Comparison of ENCODE assay signal across 11 cellular contexts in genomic region chr7:37408885-37409248, GRCh38. TPM values are rescaled to one million over a fixed set of nuclear protein-coding genes. Genes with fewer than 3 reads are reported as not detected.
A peak's percentile ranks its signal among the peaks of the same experiment; 100 is the strongest.
DNase-seq lines count a peak whose midpoint lies in the region; ATAC-seq and TF ChIP-seq lines count a peak whose summit lies in the region.
"Had no signal": no experiment of that assay in that cellular context is flagged by ENCODE, and none has a peak within 500 bp of the region (broad histone marks: within the 10 kb centered on the region; RNA-seq: fewer than 3 reads in every experiment).

No MANE protein-coding gene starts in this region.

- 50% methylated on average over 5 of the region's 5 CpGs for WGBS in right cardiac atrium

- intact Hi-C loops in right cardiac atrium (cut with DNase I): no loop called here
- intact Hi-C loops in PC-3 (cut with micrococcal nuclease): no loop called here

- H3K9me2 ChIP-seq in PC-3 (replicated peaks; ENCODE audit: low read length): no peaks in the 10 kb centered on the region

- TF ChIP-seq CTCF in cardiac muscle cell (IDR thresholded peaks at IDR 0.05; ENCODE audit: low read depth, low read length) (no peak), brain microvascular endothelial cell (IDR thresholded peaks at IDR 0.05; ENCODE audit: low read depth, low read length, missing control alignments) (no peak), PC-3 (conservative IDR thresholded peaks at IDR 0.05; ENCODE audit: low read depth, low read length) (no peak)

- H3K36me3 ChIP-seq in cardiac muscle cell (no peaks in the 10 kb centered on the region), brain microvascular endothelial cell (replicated peaks) (no peaks in the 10 kb centered on the region), PC-3 (ENCODE audit: low read depth, low read length) (no peaks in the 10 kb centered on the region)

- DNase-seq in cardiac muscle cell (ENCODE audit: low read depth in 1 of 2, low spot score in 1 of 2) (no peak), right cardiac atrium (no peak), NCI-H128 (lab: John Stamatoyannopoulos, UW; ENCODE audit: unreplicated experiment) (no peak), brain microvascular endothelial cell (no peak), PC-3 (no peak)
- no peak for DNase-seq in activated naive CD8-positive, alpha-beta T cell treated with anti-CD3 and anti-CD28 coated beads, Interleukin-2, amount 10 ng/mL, durations not matched to agents 7 days and 5 days
- peak; percentile 5 for DNase-seq in stimulated activated naive CD4-positive, alpha-beta T cell treated with Interleukin-2 at 50 U/mL for 16 hours (lab: John Stamatoyannopoulos, UW)
- DNase-seq: kidney glomerular epithelial cell, NCI-H774 had no signal

- peaks cover 3% of the 10 kb centered on the region for H3K9me3 Mint-ChIP-seq in activated naive CD8-positive, alpha-beta T cell treated with anti-CD3 and anti-CD28 coated beads, Interleukin-2, amount 10 ng/mL, durations not matched to agents 7 days and 5 days

- H4K20me1 ChIP-seq in PC-3 (ENCODE audit: low read length): no peaks in the 10 kb centered on the region

- H3K27ac ChIP-seq in cardiac muscle cell (peak overlapping the region; percentile 65), right cardiac atrium (ENCODE audit: low read length) (no peak overlapping the region), brain microvascular endothelial cell (no peak overlapping the region), PC-3 (ENCODE audit: low read length) (no peak overlapping the region)

- H3K27me3 ChIP-seq in cardiac muscle cell: no peaks in the 10 kb centered on the region
- H3K27me3 ChIP-seq in right cardiac atrium (ENCODE audit: control insufficient read depth, insufficient read depth): no peaks in the 10 kb centered on the region
- H3K27me3 ChIP-seq in brain microvascular endothelial cell (replicated peaks): no peaks in the 10 kb centered on the region
- H3K27me3 ChIP-seq in PC-3 (ENCODE audit: low read length): no peaks in the 10 kb centered on the region

- H3K4me3 ChIP-seq in cardiac muscle cell (no peak overlapping the region), right cardiac atrium (ENCODE audit: low read length) (no peak overlapping the region), brain microvascular endothelial cell (ENCODE audit: low read depth, low read length) (no peak overlapping the region), PC-3 (ENCODE audit: low read length) (no peak overlapping the region)
- H3K4me3 ChIP-seq: K562 had no signal

- ATAC-seq in right cardiac atrium (no peak), HG03280 (IDR thresholded peaks at IDR 0.05; ENCODE audit: unreplicated experiment) (peak; percentile 70), PC-3 (no peak)
- ATAC-seq in activated naive CD8-positive, alpha-beta T cell treated with anti-CD3 and anti-CD28 coated beads, Interleukin-2, amount 10 ng/mL, durations not matched to agents 7 days and 5 days (ENCODE audit: low read depth): peak; percentile 61
- ATAC-seq: K562 had no signal

- H3K4me1 Mint-ChIP-seq in activated naive CD8-positive, alpha-beta T cell treated with anti-CD3 and anti-CD28 coated beads, Interleukin-2, amount 10 ng/mL, durations not matched to agents 7 days and 5 days: peaks cover 33% of the 10 kb centered on the region

- CTCF ChIA-PET in PC-3 (lab: Charles Lee): no interaction called here

- H3K4me3 Mint-ChIP-seq in activated naive CD8-positive, alpha-beta T cell treated with anti-CD3 and anti-CD28 coated beads, Interleukin-2, amount 10 ng/mL, durations not matched to agents 7 days and 5 days: peak overlapping the region; percentile 88

- H3K9me3 ChIP-seq in cardiac muscle cell (ENCODE audit: low read depth) (no peaks in the 10 kb centered on the region), right cardiac atrium (ENCODE audit: control insufficient read depth, low read length) (no peaks in the 10 kb centered on the region), PC-3 (ENCODE audit: low read length) (no peaks in the 10 kb centered on the region)

- H3K36me3 Mint-ChIP-seq in activated naive CD8-positive, alpha-beta T cell treated with anti-CD3 and anti-CD28 coated beads, Interleukin-2, amount 10 ng/mL, durations not matched to agents 7 days and 5 days: peaks cover 9% of the 10 kb centered on the region

- no peak overlapping the region for H2AFZ ChIP-seq in PC-3 (ENCODE audit: low read length)

- H3K79me2 ChIP-seq in PC-3 (ENCODE audit: low read length): no peaks in the 10 kb centered on the region

- peaks cover 23% of the 10 kb centered on the region for H3K4me1 ChIP-seq in cardiac muscle cell (ENCODE audit: low read depth)
- peaks cover 12% of the 10 kb centered on the region for H3K4me1 ChIP-seq in right cardiac atrium (ENCODE audit: control insufficient read depth, insufficient read depth, low read length)
- no peaks in the 10 kb centered on the region for H3K4me1 ChIP-seq in PC-3 (ENCODE audit: insufficient read depth, low read length)

- no peak overlapping the region for H3K9ac ChIP-seq in PC-3 (ENCODE audit: low read length)

- BruUV-seq in PC-3 (replicated peaks; lab: Mats Ljungman, UMichigan): no TSS peak

- peak overlapping the region; percentile 93 for H3K27ac Mint-ChIP-seq in activated naive CD8-positive, alpha-beta T cell treated with anti-CD3 and anti-CD28 coated beads, Interleukin-2, amount 10 ng/mL, durations not matched to agents 7 days and 5 days

- H3F3A ChIP-seq in PC-3 (ENCODE audit: low read length, unreplicated experiment): no peaks in the 10 kb centered on the region

- POLR2A ChIA-PET in activated naive CD8-positive, alpha-beta T cell treated with anti-CD3 and anti-CD28 coated beads, Interleukin-2, amount 10 ng/mL, durations not matched to agents 7 days and 5 days (lab: Charles Lee): interaction anchor here (2.0 to 3.8 kb wide), 2 partner anchors 39 to 56 kb away, joined by 5 to 15 read pairs; partner anchors contain the start of gene ELMO1
- POLR2A ChIA-PET in PC-3 (lab: Charles Lee; ENCODE audit: unreplicated experiment): no interaction called here

- no peaks in the 10 kb centered on the region for H3K27me3 Mint-ChIP-seq in activated naive CD8-positive, alpha-beta T cell treated with anti-CD3 and anti-CD28 coated beads, Interleukin-2, amount 10 ng/mL, durations not matched to agents 7 days and 5 days

- no peak overlapping the region for H3K4me2 ChIP-seq in PC-3 (ENCODE audit: low read length)

- in situ Hi-C loops in brain microvascular endothelial cell (cut with HindIII; ENCODE audit: low pct_ligation_motif_present, low sequenced_read_pairs): no loop called here

RNA-seq across cellular contexts. Expression of gene ELMO1, which starts 39.8 kb away (rescaled TPM):
- 5.1 and 9.6 TPM in 2 replicates for total RNA-seq in cardiac muscle cell
- 10.8 and 16.3 TPM in 2 replicates for polyA plus RNA-seq in cardiac muscle cell
- 10 to 100 TPM; 17.9 to 20.8 (median 18.9) TPM for total RNA-seq in right cardiac atrium
- 11.8 TPM for polyA plus RNA-seq in right cardiac atrium
- 10 to 100 TPM; 73.4 to 78.6 TPM for total RNA-seq in activated naive CD8-positive, alpha-beta T cell treated with anti-CD3 and anti-CD28 coated beads, Interleukin-2, amount 10 ng/mL, durations not matched to agents 7 days and 5 days
- total RNA-seq in PC-3 (2014; rRNA removed): not detected in 2 replicates

Comparison
In these comparisons a context has a peak if more than half of its experiments do, and no peak if none do; other contexts are left out.
1. ATAC-seq: peak in HG03280 (single experiment) and activated naive CD8-positive, alpha-beta T cell treated with anti-CD3 and anti-CD28 coated beads, Interleukin-2, amount 10 ng/mL, durations not matched to agents 7 days and 5 days (single experiment); none in right cardiac atrium (0 of 2) and PC-3 (single experiment).